11 cellular contexts compared by ENCODE assay signal in the genomic region with DNA sequence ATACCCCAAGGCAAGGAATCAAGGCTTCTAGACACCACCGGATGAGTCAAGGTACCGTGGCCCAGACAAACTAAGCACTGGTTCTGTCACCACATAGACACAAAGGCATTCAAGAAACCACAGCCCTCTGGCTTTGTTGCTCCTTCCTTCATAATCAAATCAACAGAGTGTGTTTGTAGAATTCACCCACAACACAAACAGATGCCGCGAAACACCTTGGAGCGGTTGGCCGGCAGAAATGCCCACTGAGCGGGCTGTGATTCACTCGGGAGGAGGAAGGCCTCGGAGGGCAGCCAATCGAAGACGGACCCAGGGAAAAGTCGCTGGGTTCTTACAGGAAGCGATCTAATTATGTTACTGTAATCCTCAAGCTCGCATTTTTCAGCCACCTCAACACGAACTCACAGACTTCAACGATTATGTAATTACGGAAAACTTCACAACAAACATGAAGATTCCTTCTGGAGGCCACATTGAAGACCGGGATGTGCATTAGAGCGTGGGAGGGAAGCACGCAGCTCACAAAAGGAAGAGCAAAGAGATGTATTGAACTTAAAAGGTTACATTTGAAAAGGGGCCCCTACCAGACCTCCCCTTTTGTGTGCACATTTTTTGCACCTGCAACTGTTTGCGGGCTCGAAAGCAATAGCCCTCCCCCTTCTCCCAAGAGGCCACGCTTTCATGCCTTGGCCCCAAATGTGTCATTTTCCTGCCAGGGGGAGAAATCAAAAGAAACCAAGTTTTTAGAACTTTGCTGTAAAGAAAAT.
DNase-seq lines count a peak whose midpoint lies in the region; ATAC-seq and TF ChIP-seq lines count a peak whose summit lies in the region.
"Had no signal": no experiment of that assay in that cellular context is flagged by ENCODE, and none has a peak within 500 bp of the region (broad histone marks: within the 10 kb centered on the region; RNA-seq: fewer than 3 reads in every experiment).

No MANE protein-coding gene starts in this region.

- CTCF ChIA-PET in activated CD8-positive, alpha-beta T cell treated with anti-CD3 and anti-CD28 coated beads for 36 hours (lab: Charles Lee): no interaction called here

- DNase-seq in AG20443 (ENCODE audit: low spot score): peak; percentile 85
- DNase-seq in HT1080 (ENCODE audit: low read depth): peak; percentile 27
- DNase-seq in activated CD8-positive, alpha-beta T cell treated with anti-CD3 and anti-CD28 coated beads for 36 hours: peak; percentile 33
- peak; percentile 43 for DNase-seq in fibroblast of villous mesenchyme (ENCODE audit: low read depth)
- DNase-seq in COLO668 (lab: John Stamatoyannopoulos, UW; ENCODE audit: unreplicated experiment): no peak
- DNase-seq in NCI-H2171 treated with DMSO at 0.1 percent for 48 hours (lab: John Stamatoyannopoulos, UW): no peak
- DNase-seq in natural killer cell treated with Interleukin-12 subunit alpha and Interleukin-12 subunit beta and Interleukin-15 and Interleukin-18, amount 100 ng/mL, for 72 hours (ENCODE audit: low spot score): no peak
- DNase-seq: Calu3, MM.1S had no signal

- intact Hi-C loops in activated CD8-positive, alpha-beta T cell treated with anti-CD3 and anti-CD28 coated beads for 36 hours (cut with micrococcal nuclease): no loop called here

- H3K36me3 Mint-ChIP-seq in activated CD8-positive, alpha-beta T cell treated with anti-CD3 and anti-CD28 coated beads for 36 hours (ENCODE audit: low read depth): no peaks in the 10 kb centered on the region
- H3K36me3 Mint-ChIP-seq in natural killer cell treated with Interleukin-12 subunit alpha and Interleukin-12 subunit beta and Interleukin-15 and Interleukin-18, amount 100 ng/mL, for 72 hours: no peaks in the 10 kb centered on the region

- TF ChIP-seq CTCF in activated CD8-positive, alpha-beta T cell treated with anti-CD3 and anti-CD28 coated beads for 36 hours (IDR thresholded peaks at IDR 0.05): no peak
- no peak for TF ChIP-seq CTCF in fibroblast of villous mesenchyme (IDR thresholded peaks at IDR 0.05; ENCODE audit: insufficient read depth, low read depth, low read length)

- H3K4me1 Mint-ChIP-seq in activated CD8-positive, alpha-beta T cell treated with anti-CD3 and anti-CD28 coated beads for 36 hours (ENCODE audit: low read depth): peaks cover 34% of the 10 kb centered on the region
- H3K4me1 Mint-ChIP-seq in natural killer cell treated with Interleukin-12 subunit alpha and Interleukin-12 subunit beta and Interleukin-15 and Interleukin-18, amount 100 ng/mL, for 72 hours (ENCODE audit: low read depth in 2 of 2): peaks cover 12 to 18% of the 10 kb centered on the region in 2 donors

- no peak overlapping the region for H3K4me3 ChIP-seq in fibroblast of villous mesenchyme (ENCODE audit: low read depth, low read length)

- ATAC-seq in activated CD8-positive, alpha-beta T cell treated with anti-CD3 and anti-CD28 coated beads for 36 hours: no peak
- no peak for ATAC-seq in natural killer cell treated with Interleukin-12 subunit alpha and Interleukin-12 subunit beta and Interleukin-15 and Interleukin-18, amount 100 ng/mL, for 72 hours
- ATAC-seq in GM18868 (IDR thresholded peaks at IDR 0.05; ENCODE audit: unreplicated experiment): no peak

- peak overlapping the region; percentile 82 for H3K27ac Mint-ChIP-seq in activated CD8-positive, alpha-beta T cell treated with anti-CD3 and anti-CD28 coated beads for 36 hours
- no peak overlapping the region for H3K27ac Mint-ChIP-seq in natural killer cell treated with Interleukin-12 subunit alpha and Interleukin-12 subunit beta and Interleukin-15 and Interleukin-18, amount 100 ng/mL, for 72 hours
- H3K27ac Mint-ChIP-seq: progenitor cell of endocrine pancreas had no signal

- POLR2A ChIA-PET in activated CD8-positive, alpha-beta T cell treated with anti-CD3 and anti-CD28 coated beads for 36 hours (lab: Charles Lee): interaction anchor here (0.9 to 1.3 kb wide), 3 partner anchors 9 to 95 kb away, joined by 3 to 4 read pairs (median 4); no protein-coding TSS in a partner anchor

- peaks cover 1% of the 10 kb centered on the region for H3K27me3 Mint-ChIP-seq in activated CD8-positive, alpha-beta T cell treated with anti-CD3 and anti-CD28 coated beads for 36 hours
- H3K27me3 Mint-ChIP-seq in natural killer cell treated with Interleukin-12 subunit alpha and Interleukin-12 subunit beta and Interleukin-15 and Interleukin-18, amount 100 ng/mL, for 72 hours: peaks cover 0 to 6% of the 10 kb centered on the region in 2 donors

- no peaks in the 10 kb centered on the region for H3K9me3 Mint-ChIP-seq in activated CD8-positive, alpha-beta T cell treated with anti-CD3 and anti-CD28 coated beads for 36 hours
- no peaks in the 10 kb centered on the region for H3K9me3 Mint-ChIP-seq in natural killer cell treated with Interleukin-12 subunit alpha and Interleukin-12 subunit beta and Interleukin-15 and Interleukin-18, amount 100 ng/mL, for 72 hours

- H3K4me3 Mint-ChIP-seq in activated CD8-positive, alpha-beta T cell treated with anti-CD3 and anti-CD28 coated beads for 36 hours: peak overlapping the region; percentile 8
- H3K4me3 Mint-ChIP-seq in natural killer cell treated with Interleukin-12 subunit alpha and Interleukin-12 subunit beta and Interleukin-15 and Interleukin-18, amount 100 ng/mL, for 72 hours: no peak overlapping the region

Comparison
In these comparisons a context has a peak if more than half of its experiments do, and no peak if none do; other contexts are left out.
1. DNase-seq: peak in AG20443 (single experiment), HT1080 (single experiment), activated CD8-positive, alpha-beta T cell treated with anti-CD3 and anti-CD28 coated beads for 36 hours (single experiment) and fibroblast of villous mesenchyme (single experiment); none in COLO668 (single experiment), NCI-H2171 treated with DMSO at 0.1 percent for 48 hours (single experiment) and natural killer cell treated with Interleukin-12 subunit alpha and Interleukin-12 subunit beta and Interleukin-15 and Interleukin-18, amount 100 ng/mL, for 72 hours (single experiment).